Comparison of ENCODE assay signal across 8 cellular contexts in genomic region chr9:110256142-110256391, GRCh38. TPM values are rescaled to one million over a fixed set of nuclear protein-coding genes. Genes with fewer than 3 reads are reported as not detected.
A peak's percentile ranks its signal among the peaks of the same experiment; 100 is the strongest.
DNase-seq lines count a peak whose midpoint lies in the region; ATAC-seq and TF ChIP-seq lines count a peak whose summit lies in the region.

No MANE protein-coding gene starts in this region.

- no TSS peak for BruUV-seq in Caco-2 (replicated peaks; lab: Mats Ljungman, UMichigan)

- H3K27ac ChIP-seq in KOPT-K1 (ENCODE audit: low read depth, low read length, poor library complexity, severe bottlenecking) = peak overlapping the region; percentile 71
- H3K27ac ChIP-seq in duodenal mucosa (ENCODE audit: low read depth, low read length) = peak overlapping the region; percentile 88
- peak overlapping the region; percentile 95 for H3K27ac ChIP-seq in muscle layer of colon (ENCODE audit: low read depth, low read length)

- CTCF ChIA-PET in Caco-2 (lab: Charles Lee) = interaction anchor here (1.0 to 1.2 kb wide), 3 partner anchors 37 to 73 kb away, joined by 4 to 12 read pairs (median 6); no protein-coding TSS in a partner anchor

- peaks cover 43% of the 10 kb centered on the region for H3K4me1 ChIP-seq in Caco-2
- H3K4me1 ChIP-seq in duodenal mucosa (ENCODE audit: control insufficient read depth in 1 of 2, insufficient read depth in 2 of 2, low read length in 2 of 2) = peaks cover 36 to 53% of the 10 kb centered on the region in 2 donors
- H3K4me1 ChIP-seq in muscle layer of colon (ENCODE audit: insufficient read depth, low read length) = peaks cover 25% of the 10 kb centered on the region

- POLR2A ChIA-PET in Caco-2 (lab: Charles Lee) = interaction anchor here (0.6 to 1.2 kb wide), 11 partner anchors 13 to 1028 kb away, joined by 4 to 20 read pairs (median 11); no protein-coding TSS in a partner anchor

- ATAC-seq in HG02610 (IDR thresholded peaks at IDR 0.05; ENCODE audit: unreplicated experiment) = no peak

- no peak for TF ChIP-seq CTCF in Caco-2 (IDR thresholded peaks at IDR 0.05; ENCODE audit: insufficient read depth in 1 of 2, low read depth in 1 of 2, low read length in 1 of 2, severe bottlenecking in 1 of 2, unreplicated experiment in 1 of 2)

- no peaks in the 10 kb centered on the region for H3K27me3 Mint-ChIP-seq in Caco-2 (ENCODE audit: insufficient read depth, unreplicated experiment)

- no peaks in the 10 kb centered on the region for H3K9me3 ChIP-seq in Caco-2
- no peaks in the 10 kb centered on the region for H3K9me3 ChIP-seq in KOPT-K1 (ENCODE audit: insufficient read depth, low read length, poor library complexity, severe bottlenecking)
- H3K9me3 ChIP-seq in duodenal mucosa (ENCODE audit: control insufficient read depth in 1 of 2, low read length in 2 of 2) = no peaks in the 10 kb centered on the region
- H3K9me3 ChIP-seq in muscle layer of colon (ENCODE audit: low read length) = no peaks in the 10 kb centered on the region

- H3K27ac Mint-ChIP-seq in Caco-2 (ENCODE audit: unreplicated experiment) = peak overlapping the region; percentile 99

- peaks cover 30% of the 10 kb centered on the region for H3K4me1 Mint-ChIP-seq in Caco-2 (ENCODE audit: low read depth, unreplicated experiment)

- DNase-seq in Caco-2 (no peak), NCI-H2029 (lab: John Stamatoyannopoulos, UW) (no peak), SKM-1 (lab: John Stamatoyannopoulos, UW; ENCODE audit: unreplicated experiment) (no peak), NOMO-1 treated with dmso at 0.1 percent for 144 hours (lab: John Stamatoyannopoulos, UW; ENCODE audit: unreplicated experiment) (no peak)

- peaks cover 44% of the 10 kb centered on the region for H3K36me3 Mint-ChIP-seq in Caco-2 (ENCODE audit: insufficient read depth, unreplicated experiment)

- H3K4me3 ChIP-seq in Caco-2 (ENCODE audit: low read depth, low read length) = peak overlapping the region; percentile 96
- H3K4me3 ChIP-seq in duodenal mucosa (ENCODE audit: low read depth in 1 of 2, low read length in 2 of 2) = peak overlapping the region; percentile 82 to 92
- H3K4me3 ChIP-seq in muscle layer of colon (ENCODE audit: low read depth in 1 of 2, low read length in 2 of 2) = peak overlapping the region; percentile 73 to 80

- H3K9ac ChIP-seq in duodenal mucosa (ENCODE audit: low read depth in 1 of 2, low read length in 2 of 2) = peak overlapping the region; percentile 89 to 93
- H3K9ac ChIP-seq in muscle layer of colon (ENCODE audit: low read length) = peak overlapping the region; percentile 54

- intact Hi-C loops in Caco-2 (cut with micrococcal nuclease; ENCODE audit: unreplicated experiment) = loop anchor here (1.0 to 5.0 kb wide), 5 partner anchors 21 to 86 kb away; no protein-coding TSS in a partner anchor

- H3K27me3 ChIP-seq in Caco-2 (replicated peaks; ENCODE audit: control insufficient read depth, insufficient read depth, low read length) = no peaks in the 10 kb centered on the region
- H3K27me3 ChIP-seq in duodenal mucosa (ENCODE audit: control insufficient read depth in 1 of 2, insufficient read depth in 2 of 2, low read length in 2 of 2) = no peaks in the 10 kb centered on the region
- no peaks in the 10 kb centered on the region for H3K27me3 ChIP-seq in muscle layer of colon (ENCODE audit: control insufficient read depth in 1 of 2, insufficient read depth in 2 of 2, low read length in 2 of 2)

- H3K9me3 Mint-ChIP-seq in Caco-2 (ENCODE audit: unreplicated experiment) = no peaks in the 10 kb centered on the region

- H3K4me3 Mint-ChIP-seq in Caco-2 (ENCODE audit: unreplicated experiment) = peak overlapping the region; percentile 98

- no peaks in the 10 kb centered on the region for H3K36me3 ChIP-seq in Caco-2 (ENCODE audit: control insufficient read depth, insufficient read depth, low read length)
- H3K36me3 ChIP-seq in KOPT-K1 (ENCODE audit: insufficient read depth, low read length) = 0 out of 2 replicates have a peak, but pooled peaks cover 1% of the 10 kb centered on the region
- no peaks in the 10 kb centered on the region for H3K36me3 ChIP-seq in duodenal mucosa (ENCODE audit: control insufficient read depth in 1 of 2, insufficient read depth in 2 of 2, low read length in 2 of 2)
- H3K36me3 ChIP-seq in muscle layer of colon (ENCODE audit: insufficient read depth, low read length) = no peaks in the 10 kb centered on the region

RNA-seq across cellular contexts. Expression of gene TXN, which starts 0.2 kb away (rescaled TPM):
- total RNA-seq in Caco-2 (2022) = 446 and 476 TPM in 2 replicates

RNA-seq across cellular contexts. Expression of gene C9orf152, which starts 48.1 kb away (rescaled TPM):
- 0.36 and 0.42 TPM in 2 replicates for total RNA-seq in Caco-2 (2022)
